21 cellular contexts compared by ENCODE assay signal in the genomic region with DNA sequence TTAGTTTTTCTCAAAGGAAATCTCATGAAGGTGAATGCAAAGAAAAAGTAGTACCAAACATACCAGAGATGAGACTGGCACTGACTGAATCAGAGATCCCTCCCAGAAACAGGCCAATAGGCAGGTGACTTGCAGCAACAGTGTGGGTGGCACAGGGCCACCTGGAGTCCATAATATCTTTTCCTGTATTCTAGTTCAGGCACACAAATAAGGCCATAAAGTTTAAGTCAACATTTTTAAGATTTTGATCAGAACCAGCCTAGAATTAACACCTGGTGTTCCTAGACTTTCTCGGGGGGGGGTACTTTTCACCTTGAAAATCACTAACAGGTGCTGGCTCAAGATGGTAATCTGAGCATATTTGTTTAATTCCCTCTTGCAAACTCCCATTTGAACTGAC. TPM values are rescaled to one million over a fixed set of nuclear protein-coding genes. Genes with fewer than 3 reads are reported as not detected.
DNase-seq lines count a peak whose midpoint lies in the region; ATAC-seq, FAIRE-seq and TF ChIP-seq lines count a peak whose summit lies in the region.
"Had no signal": no experiment of that assay in that cellular context is flagged by ENCODE, and none has a peak within 500 bp of the region (broad histone marks: within the 10 kb centered on the region; RNA-seq: fewer than 3 reads in every experiment).

No MANE protein-coding gene starts in this region.

- H3K4me3 ChIP-seq in transverse colon (no peak overlapping the region), neural progenitor cell (no peak overlapping the region)

- peaks cover 0 to 22% (median 15%) of the 10 kb centered on the region in 4 donors for H3K4me1 ChIP-seq in transverse colon
- no peaks in the 10 kb centered on the region for H3K4me1 ChIP-seq in neural progenitor cell

- H2AFZ ChIP-seq in neural progenitor cell (replicated peaks) = no peak overlapping the region

- H4K20me1 ChIP-seq in neural progenitor cell (ENCODE audit: low read depth) = no peaks in the 10 kb centered on the region

- H3K27ac Mint-ChIP-seq in activated T-cell treated with anti-CD3 and anti-CD28 coated beads, Interleukin-2, amount 50 U/mL, for 24 hours = peak overlapping the region; percentile 53
- H3K27ac Mint-ChIP-seq in endothelial cell (ENCODE audit: unreplicated experiment) (no peak overlapping the region), neural progenitor cell (no peak overlapping the region)
- H3K27ac Mint-ChIP-seq: activated B cell treated with CpG ODN at 0.5 μM for 24 hours; activated CD4-positive, alpha-beta memory T cell treated with anti-CD3 and anti-CD28 coated beads, Interleukin-2, amount 10 ng/mL, durations not matched to agents 7 days and 5 days; B cell; memory B cell; type B pancreatic cell had no signal

- TF ChIP-seq CTCF in endothelial cell (IDR thresholded peaks at IDR 0.05; ENCODE audit: unreplicated experiment) (no peak), transverse colon (IDR thresholded peaks at IDR 0.05) (no peak), neural progenitor cell (IDR thresholded peaks at IDR 0.05) (no peak)

- H3K27me3 Mint-ChIP-seq in activated T-cell treated with anti-CD3 and anti-CD28 coated beads, Interleukin-2, amount 50 U/mL, for 24 hours = no peaks in the 10 kb centered on the region
- H3K27me3 Mint-ChIP-seq in activated T-cell treated with anti-CD3 and anti-CD28 coated beads, Interleukin-2, amount 50 U/mL, for 4 hours (ENCODE audit: low read depth) = no peaks in the 10 kb centered on the region
- no peaks in the 10 kb centered on the region for H3K27me3 Mint-ChIP-seq in endothelial cell (ENCODE audit: unreplicated experiment)
- peaks cover 2% of the 10 kb centered on the region for H3K27me3 Mint-ChIP-seq in neural progenitor cell (ENCODE audit: insufficient read depth, low read depth)
- H3K27me3 Mint-ChIP-seq: activated B cell treated with CpG ODN at 0.5 μM for 24 hours; activated CD4-positive, alpha-beta memory T cell treated with anti-CD3 and anti-CD28 coated beads, Interleukin-2, amount 10 ng/mL, durations not matched to agents 7 days and 5 days; B cell; memory B cell; type B pancreatic cell had no signal

- H3K4me1 Mint-ChIP-seq in activated T-cell treated with anti-CD3 and anti-CD28 coated beads, Interleukin-2, amount 50 U/mL, for 24 hours (ENCODE audit: low read depth) = peaks cover 9% of the 10 kb centered on the region
- H3K4me1 Mint-ChIP-seq in activated T-cell treated with anti-CD3 and anti-CD28 coated beads, Interleukin-2, amount 50 U/mL, for 4 hours (ENCODE audit: low read depth) = peaks cover 5% of the 10 kb centered on the region
- H3K4me1 Mint-ChIP-seq in endothelial cell (ENCODE audit: unreplicated experiment) (no peaks in the 10 kb centered on the region), neural progenitor cell (peaks cover 3% of the 10 kb centered on the region)

- H3K27ac ChIP-seq in transverse colon (peak overlapping the region; percentile 47 to 77 (median 68)), neural progenitor cell (no peak overlapping the region)

- FAIRE-seq in RCC 7860 (lab: Jason Lieb, UNC) = no peak
- FAIRE-seq: H54 had no signal

- no peak overlapping the region for H3K4me3 Mint-ChIP-seq in activated T-cell treated with anti-CD3 and anti-CD28 coated beads, Interleukin-2, amount 50 U/mL, for 24 hours
- H3K4me3 Mint-ChIP-seq in activated T-cell treated with anti-CD3 and anti-CD28 coated beads, Interleukin-2, amount 50 U/mL, for 4 hours = no peak overlapping the region
- H3K4me3 Mint-ChIP-seq in endothelial cell (ENCODE audit: unreplicated experiment) = peak overlapping the region; percentile 44
- H3K4me3 Mint-ChIP-seq in neural progenitor cell = no peak overlapping the region
- H3K4me3 Mint-ChIP-seq: activated B cell treated with CpG ODN at 0.5 μM for 24 hours; activated CD4-positive, alpha-beta memory T cell treated with anti-CD3 and anti-CD28 coated beads, Interleukin-2, amount 10 ng/mL, durations not matched to agents 7 days and 5 days; B cell; memory B cell; type B pancreatic cell had no signal

- peaks cover 77% of the 10 kb centered on the region for H3K36me3 Mint-ChIP-seq in activated T-cell treated with anti-CD3 and anti-CD28 coated beads, Interleukin-2, amount 50 U/mL, for 24 hours (ENCODE audit: low read depth)
- peaks cover 23% of the 10 kb centered on the region for H3K36me3 Mint-ChIP-seq in activated T-cell treated with anti-CD3 and anti-CD28 coated beads, Interleukin-2, amount 50 U/mL, for 4 hours (ENCODE audit: insufficient read depth)
- H3K36me3 Mint-ChIP-seq in endothelial cell (ENCODE audit: low read depth, unreplicated experiment) (peaks cover 37% of the 10 kb centered on the region), neural progenitor cell (peaks cover 28% of the 10 kb centered on the region)

- no peak for TF ChIP-seq POLR2A in transverse colon (IDR thresholded peaks at IDR 0.05)

- H3K27me3 ChIP-seq in transverse colon (no peaks in the 10 kb centered on the region), neural progenitor cell (no peaks in the 10 kb centered on the region)

- intact Hi-C loops in transverse colon (cut with DNase I; ENCODE audit: low total_unique reads) = no loop called here

- 40 to 60% methylated on average over 1 of the region's 1 CpG for WGBS in transverse colon (ENCODE audit: low coverage in 1 of 2), 2 donors

- in situ Hi-C loops in transverse colon (cut with MboI; ENCODE audit: low pct_ligation_motif_present in 1 of 4, low pct_unique_long_range_greater_than_20kb in 1 of 4, low sequenced_read_pairs in 3 of 4) = loop anchor here in 1 of 4 donors (10.0 kb wide), 1 partner anchor 505 kb away; no protein-coding TSS in a partner anchor

- ATAC-seq in activated T-cell treated with anti-CD3 and anti-CD28 coated beads, Interleukin-2, amount 50 U/mL, for 4 hours = no peak
- ATAC-seq: PC-3 had no signal

- H3K36me3 ChIP-seq in transverse colon (peaks cover 0 to 33% (median 15%) of the 10 kb centered on the region in 4 donors), neural progenitor cell (peaks cover 20% of the 10 kb centered on the region)

- H3F3A ChIP-seq in neural progenitor cell (ENCODE audit: low read depth) = peaks cover 3% of the 10 kb centered on the region

- H3K9me3 ChIP-seq in transverse colon (no peaks in the 10 kb centered on the region), neural progenitor cell (ENCODE audit: low read depth) (no peaks in the 10 kb centered on the region)

- no peak overlapping the region for H3K9ac ChIP-seq in neural progenitor cell

- no peaks in the 10 kb centered on the region for H3K79me2 ChIP-seq in neural progenitor cell (ENCODE audit: low read depth)

- DNase-seq in activated T-cell treated with anti-CD3 and anti-CD28 coated beads, Interleukin-2, amount 50 U/mL, for 24 hours = no peak
- no peak for DNase-seq in activated T-cell treated with anti-CD3 and anti-CD28 coated beads, Interleukin-2, amount 50 U/mL, for 4 hours
- DNase-seq in NCI-H2107 (lab: John Stamatoyannopoulos, UW) (peak; percentile 83), endothelial cell (ENCODE audit: low spot score) (no peak), transverse colon (peak; percentile 68), neural progenitor cell (ENCODE audit: low spot score) (no peak), RCC 7860 (ENCODE audit: low spot score) (no peak), GM19240 (ENCODE audit: insufficient read length, low spot score) (no peak)
- DNase-seq: activated B cell treated with CpG ODN at 0.5 μM for 24 hours; activated CD4-positive, alpha-beta memory T cell treated with anti-CD3 and anti-CD28 coated beads, Interleukin-2, amount 10 ng/mL, durations not matched to agents 7 days and 5 days; DND-41; effector CD8-positive, alpha-beta T cell; foreskin fibroblast; IMR-90; PC-3; SHP77 had no signal

- no peak overlapping the region for H3K4me2 ChIP-seq in neural progenitor cell

- no peak for TF ChIP-seq EP300 in transverse colon (IDR thresholded peaks at IDR 0.05; ENCODE audit: low read depth)

- H3K9me3 Mint-ChIP-seq in activated T-cell treated with anti-CD3 and anti-CD28 coated beads, Interleukin-2, amount 50 U/mL, for 24 hours = no peaks in the 10 kb centered on the region
- no peaks in the 10 kb centered on the region for H3K9me3 Mint-ChIP-seq in activated T-cell treated with anti-CD3 and anti-CD28 coated beads, Interleukin-2, amount 50 U/mL, for 4 hours
- H3K9me3 Mint-ChIP-seq in endothelial cell (ENCODE audit: unreplicated experiment) = peaks cover 4% of the 10 kb centered on the region
- peaks cover 13% of the 10 kb centered on the region for H3K9me3 Mint-ChIP-seq in neural progenitor cell
- H3K9me3 Mint-ChIP-seq: activated B cell treated with CpG ODN at 0.5 μM for 24 hours, memory B cell had no signal

RNA-seq across cellular contexts. Expression of a gene that starts 19.1 kb away (rescaled TPM):
- total RNA-seq in activated T-cell treated with anti-CD3 and anti-CD28 coated beads, Interleukin-2, amount 50 U/mL, for 4 hours = 10 to 100 TPM; 27.3 to 28.8 (median 28.5) TPM
- 17.8 TPM for total RNA-seq in endothelial cell (ENCODE audit: unreplicated experiment)
- 10 to 100 TPM in 2 of 4 donors, 1 to 10 TPM in 2; 4.4 to 19.2 (median 13.2) TPM for total RNA-seq in transverse colon
- 18.8 and 29.2 TPM in 2 replicates for total RNA-seq in neural progenitor cell (ENCODE audit: low replicate concordance)

RNA-seq across cellular contexts. Expression of a gene that starts 39.0 kb away (rescaled TPM):
- not detected for total RNA-seq in activated T-cell treated with anti-CD3 and anti-CD28 coated beads, Interleukin-2, amount 50 U/mL, for 4 hours
- total RNA-seq in endothelial cell (ENCODE audit: unreplicated experiment) = 0.26 TPM
- 10 to 100 TPM in 2 of 4 donors, under 1 TPM in 1, not detected in 1; 0.55 to 28.7 (median 24.5) TPM for total RNA-seq in transverse colon
- total RNA-seq in neural progenitor cell (ENCODE audit: low replicate concordance) = not detected in 2 replicates
- total RNA-seq: A673; activated B cell treated with CpG ODN at 0.5 μM for 24 hours; activated CD4-positive, alpha-beta memory T cell treated with anti-CD3 and anti-CD28 coated beads, Interleukin-2, amount 10 ng/mL, durations not matched to agents 7 days and 5 days; B cell; IMR-90; PC-3 had no signal

RNA-seq across cellular contexts. Expression of a gene that starts 56.0 kb away (rescaled TPM):
- 100 to 1,000 TPM; 156 to 161 (median 158) TPM for total RNA-seq in activated T-cell treated with anti-CD3 and anti-CD28 coated beads, Interleukin-2, amount 50 U/mL, for 4 hours
- 44.5 TPM for total RNA-seq in endothelial cell (ENCODE audit: unreplicated experiment)
- 10 to 100 TPM; 26.5 to 40.6 (median 32.2) TPM for total RNA-seq in transverse colon
- 23.8 and 54.7 TPM in 2 replicates for total RNA-seq in neural progenitor cell (ENCODE audit: low replicate concordance)

Comparison
In these comparisons a context has a peak if more than half of its experiments do, and no peak if none do; other contexts are left out.
1. DNase-seq: peak in NCI-H2107 (single experiment) and transverse colon (single experiment); none in activated T-cell treated with anti-CD3 and anti-CD28 coated beads, Interleukin-2, amount 50 U/mL, for 24 hours (single experiment), activated T-cell treated with anti-CD3 and anti-CD28 coated beads, Interleukin-2, amount 50 U/mL, for 4 hours (single experiment), endothelial cell (single experiment), neural progenitor cell (single experiment), RCC 7860 (single experiment) and GM19240 (single experiment).